Comparison of ENCODE assay signal across 18 cellular contexts in the genomic region with DNA sequence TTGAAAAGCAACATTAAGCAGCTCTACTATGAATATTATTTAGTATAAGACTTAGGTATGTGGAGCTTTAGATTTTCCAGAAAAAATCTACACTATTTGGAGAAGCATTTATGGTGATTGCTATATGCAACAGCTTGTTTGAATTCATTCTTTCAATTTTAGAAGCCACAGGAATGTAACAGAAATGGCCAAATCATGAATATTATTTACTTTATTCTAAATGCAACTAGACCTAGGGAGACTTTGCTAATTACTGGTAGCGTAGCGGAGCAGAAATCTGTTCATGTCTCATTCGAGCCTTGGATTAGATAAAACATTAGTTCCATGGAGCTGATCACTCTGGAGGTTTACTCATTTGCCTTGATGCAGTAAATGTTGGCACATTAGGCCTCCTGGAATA.
DNase-seq lines count a peak whose midpoint lies in the region; ATAC-seq and TF ChIP-seq lines count a peak whose summit lies in the region.
"Had no signal": no experiment of that assay in that cellular context is flagged by ENCODE, and none has a peak within 500 bp of the region (broad histone marks: within the 10 kb centered on the region; RNA-seq: fewer than 3 reads in every experiment).

No MANE protein-coding gene starts in this region.

- TF ChIP-seq CTCF in OCI-LY1 (IDR thresholded peaks at IDR 0.05; ENCODE audit: low read length) (no peak), tibial nerve (IDR thresholded peaks at IDR 0.05) (no peak)

- H3K36me3 ChIP-seq in GM23248 (ENCODE audit: low read depth) = no peaks in the 10 kb centered on the region
- no peaks in the 10 kb centered on the region for H3K36me3 ChIP-seq in OCI-LY1 (ENCODE audit: insufficient read depth, low read length)
- no peaks in the 10 kb centered on the region for H3K36me3 ChIP-seq in tibial nerve
- H3K36me3 ChIP-seq: SJCRH30 had no signal

- DNase-seq in GM23248 (peak; percentile 4), dedifferentiated amniotic fluid mesenchymal stem cell (ENCODE audit: extremely low spot score) (peak; percentile 47), iris pigment epithelial cell (ENCODE audit: low read depth) (peak; percentile 14), tibial nerve (ENCODE audit: low spot score in 2 of 2) (no peak)
- DNase-seq in activated naive CD4-positive, alpha-beta T cell (lab: John Stamatoyannopoulos, UW) = no peak
- DNase-seq: ACHN; CD8-positive, alpha-beta T cell; GF-D8; Karpas-422; NCI-H187 treated with DMSO at 0.1 percent for 48 hours; NCI-H2107; NCI-H2227 treated with DMSO at 0.1 percent for 48 hours; NCI-H524; NCI-H82; OCI-M1; SJCRH30 had no signal

- H3K27ac ChIP-seq in GM23248 (no peak overlapping the region), OCI-LY1 (ENCODE audit: low read depth, low read length, poor library complexity, severe bottlenecking) (peak overlapping the region; percentile 95), tibial nerve (no peak overlapping the region)
- H3K27ac ChIP-seq: SJCRH30 had no signal

- H3K9me3 ChIP-seq in GM23248 (ENCODE audit: low read depth) (no peaks in the 10 kb centered on the region), OCI-LY1 (ENCODE audit: low read length) (peaks cover 15% of the 10 kb centered on the region), tibial nerve (peaks cover 0 to 3% (median 0%) of the 10 kb centered on the region in 4 donors)

- H2AFZ ChIP-seq in GM23248 (no peak overlapping the region), OCI-LY1 (ENCODE audit: low read length) (0 out of 2 replicates have a peak overlapping the region, but pooled peaks have one; percentile 37)

- H3K9me2 ChIP-seq in GM23248 (ENCODE audit: insufficient read depth) (no peaks in the 10 kb centered on the region), OCI-LY1 (ENCODE audit: low read depth, low read length) (no peaks in the 10 kb centered on the region)

- H3K4me2 ChIP-seq in GM23248 (ENCODE audit: unreplicated experiment) (no peak overlapping the region), OCI-LY1 (ENCODE audit: low read length) (peak overlapping the region; percentile 62)

- H3F3A ChIP-seq in GM23248 (ENCODE audit: insufficient read depth) (peaks cover 16% of the 10 kb centered on the region), OCI-LY1 (ENCODE audit: insufficient read depth, low read length) (no peaks in the 10 kb centered on the region)

- in situ Hi-C loops in GM23248 (cut with MboI) = no loop called here

- H3K4me3 ChIP-seq in GM23248 (no peak overlapping the region), OCI-LY1 (ENCODE audit: low read depth, low read length, poor library complexity, severe bottlenecking) (peak overlapping the region; percentile 47), tibial nerve (no peak overlapping the region)
- H3K4me3 ChIP-seq: SJCRH30 had no signal

- TF ChIP-seq EP300 in tibial nerve (IDR thresholded peaks at IDR 0.05) = no peak

- no peaks in the 10 kb centered on the region for H4K20me1 ChIP-seq in GM23248 (ENCODE audit: insufficient read depth)
- H4K20me1 ChIP-seq in OCI-LY1 (ENCODE audit: insufficient read depth, low read length) = no peaks in the 10 kb centered on the region

- no peak for ATAC-seq in HG03280 (IDR thresholded peaks at IDR 0.05; ENCODE audit: unreplicated experiment)
- ATAC-seq: CD8-positive, alpha-beta T cell had no signal

- H3K27me3 ChIP-seq in GM23248 (replicated peaks; ENCODE audit: insufficient read depth) (0 out of 2 replicates have a peak, but pooled peaks cover 10% of the 10 kb centered on the region), OCI-LY1 (ENCODE audit: insufficient read depth, low read length) (no peaks in the 10 kb centered on the region), tibial nerve (no peaks in the 10 kb centered on the region)
- H3K27me3 ChIP-seq: SJCRH30 had no signal

- H3K4me1 ChIP-seq in GM23248 (ENCODE audit: insufficient read depth) (peaks cover 21% of the 10 kb centered on the region), OCI-LY1 (ENCODE audit: insufficient read depth, low read length, severe bottlenecking) (peaks cover 65% of the 10 kb centered on the region), tibial nerve (peaks cover 0 to 2% (median 0%) of the 10 kb centered on the region in 4 donors)
- H3K4me1 ChIP-seq: SJCRH30 had no signal

- H3K9ac ChIP-seq in GM23248 (no peak overlapping the region), OCI-LY1 (ENCODE audit: low read length) (peak overlapping the region; percentile 55)

- 73 to 74% methylated on average over 3 of the region's 3 CpGs for WGBS in GM23248 (ENCODE audit: low coverage in 1 of 2, low lambda C conversion rate in 2 of 2, missing lambda C conversion rate in 2 of 2), 2 experiments
- WGBS in tibial nerve, 2 donors = 85 to 91% methylated on average over 3 of the region's 3 CpGs

- no peak for TF ChIP-seq POLR2A in tibial nerve (IDR thresholded peaks at IDR 0.05)

- H3K79me2 ChIP-seq in GM23248 (ENCODE audit: insufficient read depth) (no peaks in the 10 kb centered on the region), OCI-LY1 (ENCODE audit: insufficient read depth, low read length) (no peaks in the 10 kb centered on the region)

Comparison
In these comparisons a context has a peak if more than half of its experiments do, and no peak if none do; other contexts are left out.
1. DNase-seq: peak in GM23248 (single experiment), dedifferentiated amniotic fluid mesenchymal stem cell (single experiment) and iris pigment epithelial cell (single experiment); none in activated naive CD4-positive, alpha-beta T cell (0 of 4) and tibial nerve (0 of 2).